In genomic region chr12:25690996-25691864, GRCh38 we compare ENCODE assay signal across 1 cellular context.
TF ChIP-seq lines count a peak whose summit lies in the region.

No MANE protein-coding gene starts in this region.

TF ChIP-seq in K562, 482 proteins besides CTCF, POLR2A, EP300 and RAD21 (continued from another document and continues in another):
- TF ChIP-seq ELF1 (tag; IDR thresholded peaks at IDR 0.05), result peak; percentile 74
- no peak for TF ChIP-seq RBM22 (IDR thresholded peaks at IDR 0.05; ENCODE audit: low read depth, low read length, poor library complexity, severe bottlenecking)
- no peak for TF ChIP-seq ARID4B (CRISPR knock-in tag; IDR thresholded peaks at IDR 0.05)
- TF ChIP-seq SMARCA4 (IDR thresholded peaks at IDR 0.05), result no peak
- TF ChIP-seq, protein P1, sequence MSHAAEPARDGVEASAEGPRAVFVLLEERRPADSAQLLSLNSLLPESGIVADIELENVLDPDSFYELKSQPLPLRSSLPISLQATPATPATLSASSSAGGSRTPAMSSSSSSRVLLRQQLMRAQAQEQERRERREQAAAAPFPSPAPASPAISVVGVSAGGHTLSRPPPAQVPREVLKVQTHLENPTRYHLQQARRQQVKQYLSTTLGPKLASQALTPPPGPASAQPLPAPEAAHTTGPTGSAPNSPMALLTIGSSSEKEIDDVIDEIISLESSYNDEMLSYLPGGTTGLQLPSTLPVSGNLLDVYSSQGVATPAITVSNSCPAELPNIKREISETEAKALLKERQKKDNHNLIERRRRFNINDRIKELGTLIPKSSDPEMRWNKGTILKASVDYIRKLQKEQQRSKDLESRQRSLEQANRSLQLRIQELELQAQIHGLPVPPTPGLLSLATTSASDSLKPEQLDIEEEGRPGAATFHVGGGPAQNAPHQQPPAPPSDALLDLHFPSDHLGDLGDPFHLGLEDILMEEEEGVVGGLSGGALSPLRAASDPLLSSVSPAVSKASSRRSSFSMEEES (CRISPR knock-in tag; IDR thresholded peaks at IDR 0.05), result 0 out of 2 replicates have a peak, but pooled peaks have one; percentile 2
- no peak for TF ChIP-seq ZC3H11A (IDR thresholded peaks at IDR 0.05; ENCODE audit: low read depth, low read length)
- no peak for TF ChIP-seq ZNF707 (CRISPR knock-in tag; conservative IDR thresholded peaks at IDR 0.05)
- TF ChIP-seq CAMTA2 (CRISPR knock-in tag; conservative IDR thresholded peaks at IDR 0.05), result no peak
- TF ChIP-seq MYNN (IDR thresholded peaks at IDR 0.05), result no peak
- TF ChIP-seq MYNN (CRISPR knock-in tag; IDR thresholded peaks at IDR 0.05), result no peak
- no peak for TF ChIP-seq ZFP30 (CRISPR knock-in tag; IDR thresholded peaks at IDR 0.05; ENCODE audit: borderline replicate concordance)
- no peak for TF ChIP-seq TAF1 (IDR thresholded peaks at IDR 0.05; ENCODE audit: control insufficient read depth, extremely low read depth, insufficient read depth, low read length, severe bottlenecking)
- TF ChIP-seq CHD2 (IDR thresholded peaks at IDR 0.05; ENCODE audit: low read depth, low read length), result peak; percentile 66
- no peak for TF ChIP-seq SAFB (IDR thresholded peaks at IDR 0.05; ENCODE audit: borderline replicate concordance, low read depth, low read length)
- TF ChIP-seq ATF1 (CRISPR knock-in tag; IDR thresholded peaks at IDR 0.05), result no peak
- no peak for TF ChIP-seq ATF1 (tag; IDR thresholded peaks at IDR 0.05)
- peak; percentile 48; the same call in 1 of the 2 replicates for TF ChIP-seq PTTG1 (tag; IDR thresholded peaks at IDR 0.05; ENCODE audit: low read depth)
- no peak for TF ChIP-seq NONO (IDR thresholded peaks at IDR 0.05; ENCODE audit: low read depth in 2 of 2, low read length in 1 of 2)
- no peak for TF ChIP-seq TOE1 (IDR thresholded peaks at IDR 0.05; ENCODE audit: borderline replicate concordance)
- no peak for TF ChIP-seq TOE1 (CRISPR knock-in tag; IDR thresholded peaks at IDR 0.05; ENCODE audit: borderline replicate concordance, low read depth)
- no peak for TF ChIP-seq YY1 (IDR thresholded peaks at IDR 0.05; ENCODE audit: borderline replicate concordance in 1 of 3, control insufficient read depth in 1 of 3, extremely low read depth in 1 of 3, insufficient read depth in 3 of 3, insufficient read length in 1 of 3, insufficient replicate concordance in 2 of 3, low read depth in 1 of 3, low read length in 2 of 3)
- TF ChIP-seq ETV1 (tag; conservative IDR thresholded peaks at IDR 0.05; ENCODE audit: low read depth), result no peak
- TF ChIP-seq ZNF134 (CRISPR knock-in tag; conservative IDR thresholded peaks at IDR 0.05), result 0 out of 2 replicates have a peak, but pooled peaks have one; percentile 12
- no peak for TF ChIP-seq NR2C1 (IDR thresholded peaks at IDR 0.05)
- peak; percentile 7; the same call in 1 of the 2 replicates for TF ChIP-seq NR2C1 (tag; IDR thresholded peaks at IDR 0.05)
- 0 out of 2 replicates have a peak, but pooled peaks have one; percentile 27 for TF ChIP-seq RBFOX2 (IDR thresholded peaks at IDR 0.05; ENCODE audit: low read depth, low read length)
- no peak for TF ChIP-seq ZNF274 (IDR thresholded peaks at IDR 0.05; ENCODE audit: borderline replicate concordance, low read depth, low read length)
- no peak for TF ChIP-seq HMGN3 (IDR thresholded peaks at IDR 0.05; ENCODE audit: borderline replicate concordance, extremely low read depth, insufficient read length, low read depth, low read length)
- TF ChIP-seq, protein P2, sequence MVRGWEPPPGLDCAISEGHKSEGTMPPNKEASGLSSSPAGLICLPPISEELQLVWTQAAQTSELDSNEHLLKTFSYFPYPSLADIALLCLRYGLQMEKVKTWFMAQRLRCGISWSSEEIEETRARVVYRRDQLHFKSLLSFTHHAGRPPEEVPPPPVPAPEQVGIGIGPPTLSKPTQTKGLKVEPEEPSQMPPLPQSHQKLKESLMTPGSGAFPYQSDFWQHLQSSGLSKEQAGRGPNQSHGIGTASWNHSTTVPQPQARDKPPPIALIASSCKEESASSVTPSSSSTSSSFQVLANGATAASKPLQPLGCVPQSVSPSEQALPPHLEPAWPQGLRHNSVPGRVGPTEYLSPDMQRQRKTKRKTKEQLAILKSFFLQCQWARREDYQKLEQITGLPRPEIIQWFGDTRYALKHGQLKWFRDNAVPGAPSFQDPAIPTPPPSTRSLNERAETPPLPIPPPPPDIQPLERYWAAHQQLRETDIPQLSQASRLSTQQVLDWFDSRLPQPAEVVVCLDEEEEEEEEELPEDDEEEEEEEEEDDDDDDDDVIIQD (CRISPR knock-in tag; IDR thresholded peaks at IDR 0.05), result no peak
- TF ChIP-seq SMARCA5 (IDR thresholded peaks at IDR 0.05), result no peak
- no peak for TF ChIP-seq ZNF695 (CRISPR knock-in tag; IDR thresholded peaks at IDR 0.05)
- TF ChIP-seq E4F1 (CRISPR knock-in tag; IDR thresholded peaks at IDR 0.05; ENCODE audit: borderline replicate concordance), result peak; percentile 26; the same call in 1 of the 2 replicates
- TF ChIP-seq GTF2E2 (tag; IDR thresholded peaks at IDR 0.05), result peak; percentile 79; the same call in 1 of the 2 replicates
- TF ChIP-seq HINFP (tag; conservative IDR thresholded peaks at IDR 0.05; ENCODE audit: low read depth), result no peak
- no peak for TF ChIP-seq DNMT1 (IDR thresholded peaks at IDR 0.05)
- TF ChIP-seq PPARD (CRISPR knock-in tag; IDR thresholded peaks at IDR 0.05), result no peak
- 0 out of 2 replicates have a peak, but pooled peaks have one; percentile 7 for TF ChIP-seq NFXL1 (CRISPR knock-in tag; IDR thresholded peaks at IDR 0.05)
- TF ChIP-seq, protein P3, sequence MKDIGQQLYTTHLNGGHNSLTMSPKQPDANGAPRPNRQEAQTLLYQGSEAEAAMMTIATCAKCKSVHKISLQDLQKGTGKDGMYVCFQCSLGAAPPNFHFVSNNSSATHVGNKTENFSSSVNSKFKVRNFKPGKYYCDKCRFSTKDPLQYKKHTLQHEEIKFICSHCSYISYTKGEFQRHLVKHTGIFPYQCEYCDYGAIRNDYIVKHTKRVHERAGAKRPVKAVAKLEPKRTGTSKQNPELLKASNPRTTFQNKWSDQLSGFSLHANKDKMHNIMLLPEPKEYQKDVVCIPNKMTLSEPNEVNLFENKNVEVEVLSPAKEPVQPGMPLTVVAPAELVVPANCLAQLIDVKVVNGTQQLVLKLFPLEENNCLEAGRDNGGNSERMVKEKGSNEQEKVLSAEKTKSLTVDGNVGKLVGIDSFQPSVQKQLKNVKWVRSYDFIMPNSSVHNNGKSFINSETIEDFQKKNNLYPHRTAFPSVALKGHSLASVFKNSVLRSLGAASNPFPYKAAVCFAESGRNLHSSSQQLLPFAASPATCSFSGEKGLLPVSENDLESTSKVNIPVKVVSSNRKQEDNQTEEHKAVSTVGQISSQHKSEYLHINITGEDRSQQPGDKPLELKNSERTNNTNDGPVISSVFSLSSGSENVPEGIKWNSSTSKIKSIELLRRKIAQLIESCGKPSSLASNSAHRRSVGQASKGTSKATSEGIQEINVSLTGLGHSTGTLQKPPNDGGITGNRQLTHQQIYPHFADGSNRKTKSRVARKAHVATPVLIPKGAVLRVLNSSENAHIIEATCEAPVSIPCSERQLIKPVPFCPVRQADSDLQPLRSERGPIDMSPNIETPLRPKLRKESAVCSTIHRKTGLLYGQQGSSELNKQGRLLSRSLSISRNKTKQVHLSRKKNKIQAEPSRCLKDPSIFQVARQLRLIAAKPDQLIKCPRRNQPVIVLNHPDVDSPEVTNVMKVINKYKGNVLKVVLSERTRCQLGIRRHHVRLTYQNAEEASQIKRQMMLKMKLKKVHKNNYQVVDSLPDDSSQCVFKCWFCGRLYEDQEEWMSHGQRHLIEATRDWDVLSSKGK (CRISPR knock-in tag; IDR thresholded peaks at IDR 0.05), result no peak
- peak; percentile 69 for TF ChIP-seq ZNF175 (CRISPR knock-in tag; IDR thresholded peaks at IDR 0.05; ENCODE audit: low read depth)
- no peak for TF ChIP-seq OTX1 (CRISPR knock-in tag; IDR thresholded peaks at IDR 0.05)
- TF ChIP-seq MIER1 (IDR thresholded peaks at IDR 0.05; ENCODE audit: low read depth), result no peak
- no peak for TF ChIP-seq ZNF146 (CRISPR knock-in tag; IDR thresholded peaks at IDR 0.05; ENCODE audit: unreplicated experiment)
- TF ChIP-seq RCOR1 (IDR thresholded peaks at IDR 0.05; ENCODE audit: borderline replicate concordance in 1 of 2, low read depth in 2 of 2, low read length in 2 of 2), result no peak
- TF ChIP-seq ZBTB17 (CRISPR knock-in tag; IDR thresholded peaks at IDR 0.05), result peak; percentile 22; the same call in 1 of the 2 replicates
- TF ChIP-seq L3MBTL2 (IDR thresholded peaks at IDR 0.05), result peak; percentile 53
- TF ChIP-seq, protein P4, sequence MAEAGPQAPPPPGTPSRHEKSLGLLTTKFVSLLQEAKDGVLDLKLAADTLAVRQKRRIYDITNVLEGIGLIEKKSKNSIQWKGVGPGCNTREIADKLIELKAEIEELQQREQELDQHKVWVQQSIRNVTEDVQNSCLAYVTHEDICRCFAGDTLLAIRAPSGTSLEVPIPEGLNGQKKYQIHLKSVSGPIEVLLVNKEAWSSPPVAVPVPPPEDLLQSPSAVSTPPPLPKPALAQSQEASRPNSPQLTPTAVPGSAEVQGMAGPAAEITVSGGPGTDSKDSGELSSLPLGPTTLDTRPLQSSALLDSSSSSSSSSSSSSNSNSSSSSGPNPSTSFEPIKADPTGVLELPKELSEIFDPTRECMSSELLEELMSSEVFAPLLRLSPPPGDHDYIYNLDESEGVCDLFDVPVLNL (CRISPR knock-in tag; IDR thresholded peaks at IDR 0.05; ENCODE audit: low read depth), result no peak
